In the genomic region with DNA sequence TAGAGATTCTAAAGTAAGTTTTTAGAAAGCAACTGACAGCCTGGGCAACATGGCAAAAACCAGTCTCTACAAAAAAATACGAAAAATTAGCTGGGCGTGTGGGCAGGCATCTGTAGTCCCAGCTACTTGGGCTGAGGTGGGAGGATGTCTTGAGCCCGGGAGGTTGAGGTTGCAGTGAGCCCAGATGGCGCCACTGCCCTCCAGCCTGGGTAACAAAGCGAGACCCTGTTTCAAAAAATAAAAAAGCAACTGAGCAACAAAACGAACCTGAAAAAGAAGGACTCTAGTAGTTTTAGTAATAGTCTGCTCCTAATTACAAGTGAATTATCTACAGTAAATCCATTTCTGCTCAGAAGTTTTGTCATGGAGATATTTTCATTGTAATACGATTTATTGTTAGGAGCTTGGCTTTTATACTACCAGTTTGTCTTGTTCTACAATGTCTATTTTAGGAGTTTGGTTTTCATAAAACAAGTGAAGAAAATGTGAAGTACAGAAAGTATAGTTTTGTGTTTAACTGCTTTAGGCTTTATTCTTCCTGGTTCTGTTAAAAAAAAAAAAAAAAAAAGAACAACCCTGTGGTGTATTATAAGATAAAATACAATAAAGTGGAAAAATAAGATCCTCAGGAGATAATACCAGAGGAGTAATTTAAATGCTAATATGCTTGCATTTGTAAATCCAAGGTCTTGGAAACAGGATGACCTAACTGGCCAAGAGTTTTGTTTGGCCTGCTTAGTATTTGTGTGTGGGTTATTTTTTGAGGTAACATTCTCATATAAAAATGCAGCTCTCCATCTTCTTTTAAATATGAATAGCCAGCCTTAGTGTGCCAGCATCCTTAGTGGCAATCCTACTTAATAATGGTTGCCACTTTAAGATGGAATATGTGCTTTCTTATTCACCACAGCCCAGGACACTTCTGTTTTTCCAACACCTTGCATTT, we compare ENCODE assay signal across 10 cellular contexts. TPM values are rescaled to one million over a fixed set of nuclear protein-coding genes. Genes with fewer than 3 reads are reported as not detected.
DNase-seq lines count a peak whose midpoint lies in the region; TF ChIP-seq lines count a peak whose summit lies in the region.
"Had no signal": no experiment of that assay in that cellular context is flagged by ENCODE, and none has a peak within 500 bp of the region (broad histone marks: within the 10 kb centered on the region; RNA-seq: fewer than 3 reads in every experiment).

No MANE protein-coding gene starts in this region.

- peak overlapping the region; percentile 27 for H3K9ac ChIP-seq in mesenchymal stem cell (ENCODE audit: low read length)

- H3K9me3 ChIP-seq in mesenchymal stem cell (ENCODE audit: control insufficient read depth, low read length) (no peaks in the 10 kb centered on the region), WERI-Rb-1 (ENCODE audit: severe bottlenecking) (no peaks in the 10 kb centered on the region)

- no peak overlapping the region for H2BK120ac ChIP-seq in mesenchymal stem cell (ENCODE audit: low read depth, low read length)

- H3K27ac Mint-ChIP-seq in activated naive CD8-positive, alpha-beta T cell = peak overlapping the region; percentile 46

- H4K8ac ChIP-seq in mesenchymal stem cell (ENCODE audit: low read length) = no peak overlapping the region

- H3K4me3 Mint-ChIP-seq in activated naive CD8-positive, alpha-beta T cell = no peak overlapping the region
- H3K4me3 Mint-ChIP-seq: central memory CD8-positive, alpha-beta T cell had no signal

- H3K36me3 ChIP-seq in mesenchymal stem cell (ENCODE audit: control insufficient read depth in 1 of 2, insufficient read depth in 2 of 2, low read depth in 1 of 2, low read length in 2 of 2) (peaks cover 0 to 28% of the 10 kb centered on the region in 2 experiments), WERI-Rb-1 (peaks cover 49% of the 10 kb centered on the region)

- H3K36me3 Mint-ChIP-seq in activated naive CD8-positive, alpha-beta T cell = peaks cover 10% of the 10 kb centered on the region

- H3K27me3 ChIP-seq in mesenchymal stem cell (ENCODE audit: control insufficient read depth in 1 of 2, insufficient read depth in 1 of 2, low read length in 2 of 2) (no peaks in the 10 kb centered on the region), WERI-Rb-1 (ENCODE audit: insufficient read depth, low read depth, severe bottlenecking) (no peaks in the 10 kb centered on the region)

- no peak overlapping the region for H2BK12ac ChIP-seq in mesenchymal stem cell (ENCODE audit: low read length in 2 of 2)

- in situ Hi-C loops in G401 (cut with HindIII; ENCODE audit: low sequenced_read_pairs) = no loop called here

- H3K23ac ChIP-seq in mesenchymal stem cell (ENCODE audit: low read length in 2 of 2) = no peak overlapping the region

- peaks cover 8% of the 10 kb centered on the region for H3K79me1 ChIP-seq in mesenchymal stem cell (replicated peaks; ENCODE audit: low read length, poor library complexity, severe bottlenecking)

- peaks cover 46% of the 10 kb centered on the region for H3K4me1 Mint-ChIP-seq in activated naive CD8-positive, alpha-beta T cell (ENCODE audit: low read depth)

- no peak overlapping the region for H3K18ac ChIP-seq in mesenchymal stem cell (ENCODE audit: low read depth in 1 of 2, low read length in 2 of 2)

- TF ChIP-seq CTCF in WERI-Rb-1 (IDR thresholded peaks at IDR 0.05; ENCODE audit: low read depth, low read length) = no peak

- H3K4me3 ChIP-seq in mesenchymal stem cell (ENCODE audit: insufficient read depth in 1 of 2, low read depth in 1 of 2, low read length in 2 of 2) = peak overlapping the region in 1 of 2 experiments; percentile 33
- no peak overlapping the region for H3K4me3 ChIP-seq in WERI-Rb-1 (ENCODE audit: low read depth, low read length)

- no peak overlapping the region for H2AFZ ChIP-seq in mesenchymal stem cell (ENCODE audit: low read depth, low read length)

- no peak overlapping the region for H2AK5ac ChIP-seq in mesenchymal stem cell (ENCODE audit: low read length, severe bottlenecking)

- no peak overlapping the region for H2BK5ac ChIP-seq in mesenchymal stem cell (ENCODE audit: low read depth, low read length, poor library complexity, severe bottlenecking)

- peak; percentile 49 for DNase-seq in G401 (ENCODE audit: low spot score)
- peak; percentile 16 for DNase-seq in HT1080 (ENCODE audit: low read depth)
- DNase-seq in mesenchymal stem cell = no peak
- DNase-seq in stimulated activated CD4-positive, alpha-beta T cell treated with anti-CD3 and anti-CD28 coated beads, Interleukin-1b, Interleukin-23, amount 100 ng/mL, for 48 hours = no peak
- no peak for DNase-seq in DMS53 treated with DMSO at 0.1 percent for 48 hours (lab: John Stamatoyannopoulos, UW; ENCODE audit: unreplicated experiment)
- no peak for DNase-seq in NCI-H146 treated with DMSO at 0.1 percent for 48 hours (lab: John Stamatoyannopoulos, UW; ENCODE audit: unreplicated experiment)
- no peak for DNase-seq in WERI-Rb-1
- DNase-seq: NCI-H1930 had no signal

- H2BK15ac ChIP-seq in mesenchymal stem cell (ENCODE audit: low read depth, poor library complexity, severe bottlenecking) = no peak overlapping the region

- no peak overlapping the region for H3K4me2 ChIP-seq in mesenchymal stem cell (ENCODE audit: low read length, poor library complexity, severe bottlenecking)

- H3K9me3 Mint-ChIP-seq in activated naive CD8-positive, alpha-beta T cell (ENCODE audit: low read depth) = no peaks in the 10 kb centered on the region
- H3K9me3 Mint-ChIP-seq: central memory CD8-positive, alpha-beta T cell had no signal

- H3K14ac ChIP-seq in mesenchymal stem cell (ENCODE audit: low read length in 2 of 2) = no peak overlapping the region

- no peak overlapping the region for H3K4ac ChIP-seq in mesenchymal stem cell (ENCODE audit: low read depth in 1 of 2, low read length in 2 of 2)

- no peak overlapping the region for H4K91ac ChIP-seq in mesenchymal stem cell (ENCODE audit: low read length)

- peaks cover 2% of the 10 kb centered on the region for H3K4me1 ChIP-seq in mesenchymal stem cell (ENCODE audit: control insufficient read depth, insufficient read depth, low read depth, low read length)

- H3K27ac ChIP-seq in mesenchymal stem cell (ENCODE audit: low read length, poor library complexity, severe bottlenecking) = no peak overlapping the region
- no peak overlapping the region for H3K27ac ChIP-seq in WERI-Rb-1

- H3K27me3 Mint-ChIP-seq in activated naive CD8-positive, alpha-beta T cell = no peaks in the 10 kb centered on the region
- H3K27me3 Mint-ChIP-seq: central memory CD8-positive, alpha-beta T cell had no signal

- 34% methylated on average over 4 of the region's 7 CpGs for WGBS in mesenchymal stem cell

RNA-seq across cellular contexts. Expression of a gene that starts 2.8 kb away (rescaled TPM):
- 33.8 and 57.2 TPM in 2 replicates for total RNA-seq in G401 (2014; rRNA removed; shearing (Covaris generic))
- total RNA-seq in HT1080 (2014; rRNA removed; shearing (Covaris generic)) = 61.5 and 62.8 TPM in 2 replicates
- 76.5 and 83.5 TPM in 2 replicates for polyA plus RNA-seq in HT1080 (2015; cell fraction: cytosol; rRNA removed)
- polyA plus RNA-seq in HT1080 (2015; cell fraction: nucleus; rRNA removed) = 61.1 and 65.2 TPM in 2 replicates
- polyA plus RNA-seq in mesenchymal stem cell (2013, experiment 1 of 2) = 41.5 TPM
- 48.2 TPM for polyA plus RNA-seq in mesenchymal stem cell (2013, experiment 2 of 2)

Comparison
In these comparisons a context has a peak if more than half of its experiments do, and no peak if none do; other contexts are left out.
1. DNase-seq: peak in G401 (single experiment) and HT1080 (single experiment); none in mesenchymal stem cell (single experiment), stimulated activated CD4-positive, alpha-beta T cell treated with anti-CD3 and anti-CD28 coated beads, Interleukin-1b, Interleukin-23, amount 100 ng/mL, for 48 hours (single experiment), DMS53 treated with DMSO at 0.1 percent for 48 hours (single experiment), NCI-H146 treated with DMSO at 0.1 percent for 48 hours (single experiment) and WERI-Rb-1 (single experiment).